Comparison of ENCODE assay signal across 2 cellular contexts in the genomic region with DNA sequence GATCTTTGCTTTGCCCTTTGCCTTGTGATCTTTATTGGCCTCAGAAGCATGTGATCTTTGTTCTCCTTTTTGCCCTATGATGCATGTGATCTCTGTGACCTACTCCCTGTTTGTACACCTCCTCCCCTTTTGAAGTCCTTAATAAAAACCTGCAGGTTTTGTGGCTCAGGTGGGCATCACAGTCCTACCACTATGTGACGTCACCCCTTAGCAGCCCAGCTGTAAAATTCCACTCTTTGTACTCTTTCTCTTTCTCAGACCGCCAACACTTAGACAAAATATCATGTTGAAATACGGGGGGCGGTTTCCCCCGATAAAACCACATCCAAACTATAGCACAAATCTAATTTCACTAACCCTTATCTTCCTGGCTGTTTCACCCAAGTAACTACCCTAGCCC.
TF ChIP-seq lines count a peak whose summit lies in the region.

No MANE protein-coding gene starts in this region.

TF ChIP-seq in HepG2, 621 proteins besides CTCF, POLR2A, EP300 and RAD21 (continued from another document and continues in another):
- TF ChIP-seq, protein P1, sequence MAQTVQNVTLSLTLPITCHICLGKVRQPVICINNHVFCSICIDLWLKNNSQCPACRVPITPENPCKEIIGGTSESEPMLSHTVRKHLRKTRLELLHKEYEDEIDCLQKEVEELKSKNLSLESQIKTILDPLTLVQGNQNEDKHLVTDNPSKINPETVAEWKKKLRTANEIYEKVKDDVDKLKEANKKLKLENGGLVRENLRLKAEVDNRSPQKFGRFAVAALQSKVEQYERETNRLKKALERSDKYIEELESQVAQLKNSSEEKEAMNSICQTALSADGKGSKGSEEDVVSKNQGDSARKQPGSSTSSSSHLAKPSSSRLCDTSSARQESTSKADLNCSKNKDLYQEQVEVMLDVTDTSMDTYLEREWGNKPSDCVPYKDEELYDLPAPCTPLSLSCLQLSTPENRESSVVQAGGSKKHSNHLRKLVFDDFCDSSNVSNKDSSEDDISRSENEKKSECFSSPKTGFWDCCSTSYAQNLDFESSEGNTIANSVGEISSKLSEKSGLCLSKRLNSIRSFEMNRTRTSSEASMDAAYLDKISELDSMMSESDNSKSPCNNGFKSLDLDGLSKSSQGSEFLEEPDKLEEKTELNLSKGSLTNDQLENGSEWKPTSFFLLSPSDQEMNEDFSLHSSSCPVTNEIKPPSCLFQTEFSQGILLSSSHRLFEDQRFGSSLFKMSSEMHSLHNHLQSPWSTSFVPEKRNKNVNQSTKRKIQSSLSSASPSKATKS (CRISPR knock-in tag; IDR thresholded peaks at IDR 0.05): no peak
- TF ChIP-seq, protein P2, sequence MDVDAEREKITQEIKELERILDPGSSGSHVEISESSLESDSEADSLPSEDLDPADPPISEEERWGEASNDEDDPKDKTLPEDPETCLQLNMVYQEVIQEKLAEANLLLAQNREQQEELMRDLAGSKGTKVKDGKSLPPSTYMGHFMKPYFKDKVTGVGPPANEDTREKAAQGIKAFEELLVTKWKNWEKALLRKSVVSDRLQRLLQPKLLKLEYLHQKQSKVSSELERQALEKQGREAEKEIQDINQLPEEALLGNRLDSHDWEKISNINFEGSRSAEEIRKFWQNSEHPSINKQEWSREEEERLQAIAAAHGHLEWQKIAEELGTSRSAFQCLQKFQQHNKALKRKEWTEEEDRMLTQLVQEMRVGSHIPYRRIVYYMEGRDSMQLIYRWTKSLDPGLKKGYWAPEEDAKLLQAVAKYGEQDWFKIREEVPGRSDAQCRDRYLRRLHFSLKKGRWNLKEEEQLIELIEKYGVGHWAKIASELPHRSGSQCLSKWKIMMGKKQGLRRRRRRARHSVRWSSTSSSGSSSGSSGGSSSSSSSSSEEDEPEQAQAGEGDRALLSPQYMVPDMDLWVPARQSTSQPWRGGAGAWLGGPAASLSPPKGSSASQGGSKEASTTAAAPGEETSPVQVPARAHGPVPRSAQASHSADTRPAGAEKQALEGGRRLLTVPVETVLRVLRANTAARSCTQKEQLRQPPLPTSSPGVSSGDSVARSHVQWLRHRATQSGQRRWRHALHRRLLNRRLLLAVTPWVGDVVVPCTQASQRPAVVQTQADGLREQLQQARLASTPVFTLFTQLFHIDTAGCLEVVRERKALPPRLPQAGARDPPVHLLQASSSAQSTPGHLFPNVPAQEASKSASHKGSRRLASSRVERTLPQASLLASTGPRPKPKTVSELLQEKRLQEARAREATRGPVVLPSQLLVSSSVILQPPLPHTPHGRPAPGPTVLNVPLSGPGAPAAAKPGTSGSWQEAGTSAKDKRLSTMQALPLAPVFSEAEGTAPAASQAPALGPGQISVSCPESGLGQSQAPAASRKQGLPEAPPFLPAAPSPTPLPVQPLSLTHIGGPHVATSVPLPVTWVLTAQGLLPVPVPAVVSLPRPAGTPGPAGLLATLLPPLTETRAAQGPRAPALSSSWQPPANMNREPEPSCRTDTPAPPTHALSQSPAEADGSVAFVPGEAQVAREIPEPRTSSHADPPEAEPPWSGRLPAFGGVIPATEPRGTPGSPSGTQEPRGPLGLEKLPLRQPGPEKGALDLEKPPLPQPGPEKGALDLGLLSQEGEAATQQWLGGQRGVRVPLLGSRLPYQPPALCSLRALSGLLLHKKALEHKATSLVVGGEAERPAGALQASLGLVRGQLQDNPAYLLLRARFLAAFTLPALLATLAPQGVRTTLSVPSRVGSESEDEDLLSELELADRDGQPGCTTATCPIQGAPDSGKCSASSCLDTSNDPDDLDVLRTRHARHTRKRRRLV (CRISPR knock-in tag; IDR thresholded peaks at IDR 0.05): no peak
- no peak for TF ChIP-seq WIZ (CRISPR knock-in tag; IDR thresholded peaks at IDR 0.05)
- TF ChIP-seq, protein P3, sequence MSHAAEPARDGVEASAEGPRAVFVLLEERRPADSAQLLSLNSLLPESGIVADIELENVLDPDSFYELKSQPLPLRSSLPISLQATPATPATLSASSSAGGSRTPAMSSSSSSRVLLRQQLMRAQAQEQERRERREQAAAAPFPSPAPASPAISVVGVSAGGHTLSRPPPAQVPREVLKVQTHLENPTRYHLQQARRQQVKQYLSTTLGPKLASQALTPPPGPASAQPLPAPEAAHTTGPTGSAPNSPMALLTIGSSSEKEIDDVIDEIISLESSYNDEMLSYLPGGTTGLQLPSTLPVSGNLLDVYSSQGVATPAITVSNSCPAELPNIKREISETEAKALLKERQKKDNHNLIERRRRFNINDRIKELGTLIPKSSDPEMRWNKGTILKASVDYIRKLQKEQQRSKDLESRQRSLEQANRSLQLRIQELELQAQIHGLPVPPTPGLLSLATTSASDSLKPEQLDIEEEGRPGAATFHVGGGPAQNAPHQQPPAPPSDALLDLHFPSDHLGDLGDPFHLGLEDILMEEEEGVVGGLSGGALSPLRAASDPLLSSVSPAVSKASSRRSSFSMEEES (CRISPR knock-in tag; IDR thresholded peaks at IDR 0.05): 0 out of 2 replicates have a peak, but pooled peaks have one; percentile 24
- TF ChIP-seq, protein P4, sequence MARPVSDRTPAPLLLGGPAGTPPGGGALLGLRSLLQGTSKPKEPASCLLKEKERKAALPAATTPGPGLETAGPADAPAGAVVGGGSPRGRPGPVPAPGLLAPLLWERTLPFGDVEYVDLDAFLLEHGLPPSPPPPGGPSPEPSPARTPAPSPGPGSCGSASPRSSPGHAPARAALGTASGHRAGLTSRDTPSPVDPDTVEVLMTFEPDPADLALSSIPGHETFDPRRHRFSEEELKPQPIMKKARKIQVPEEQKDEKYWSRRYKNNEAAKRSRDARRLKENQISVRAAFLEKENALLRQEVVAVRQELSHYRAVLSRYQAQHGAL (CRISPR knock-in tag; IDR thresholded peaks at IDR 0.05; ENCODE audit: not compliant biosample characterization): no peak
- no peak for TF ChIP-seq ONECUT2 (CRISPR knock-in tag; IDR thresholded peaks at IDR 0.05)
- TF ChIP-seq, protein P5, sequence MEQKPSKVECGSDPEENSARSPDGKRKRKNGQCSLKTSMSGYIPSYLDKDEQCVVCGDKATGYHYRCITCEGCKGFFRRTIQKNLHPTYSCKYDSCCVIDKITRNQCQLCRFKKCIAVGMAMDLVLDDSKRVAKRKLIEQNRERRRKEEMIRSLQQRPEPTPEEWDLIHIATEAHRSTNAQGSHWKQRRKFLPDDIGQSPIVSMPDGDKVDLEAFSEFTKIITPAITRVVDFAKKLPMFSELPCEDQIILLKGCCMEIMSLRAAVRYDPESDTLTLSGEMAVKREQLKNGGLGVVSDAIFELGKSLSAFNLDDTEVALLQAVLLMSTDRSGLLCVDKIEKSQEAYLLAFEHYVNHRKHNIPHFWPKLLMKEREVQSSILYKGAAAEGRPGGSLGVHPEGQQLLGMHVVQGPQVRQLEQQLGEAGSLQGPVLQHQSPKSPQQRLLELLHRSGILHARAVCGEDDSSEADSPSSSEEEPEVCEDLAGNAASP (CRISPR knock-in tag; IDR thresholded peaks at IDR 0.05; ENCODE audit: borderline replicate concordance): no peak
- TF ChIP-seq DMAP1 (CRISPR knock-in tag; IDR thresholded peaks at IDR 0.05): no peak
- 0 out of 4 replicates have a peak, but pooled peaks of 1 of the 2 experiments have one; percentile 45 for TF ChIP-seq NR2F1 (CRISPR knock-in tag; IDR thresholded peaks at IDR 0.05)

TF ChIP-seq in K562, 482 proteins besides CTCF, POLR2A, EP300 and RAD21 (continued from another document):
- TF ChIP-seq ATF1 (CRISPR knock-in tag; IDR thresholded peaks at IDR 0.05) (no peak), ATF1 (tag; IDR thresholded peaks at IDR 0.05) (0 out of 2 replicates have a peak, but pooled peaks have one; percentile 13)
